In genomic region chr15:52658955-52659354, GRCh38 we compare ENCODE assay signal across 8 cellular contexts. TPM values are rescaled to one million over a fixed set of nuclear protein-coding genes. Genes with fewer than 3 reads are reported as not detected.
DNase-seq lines count a peak whose midpoint lies in the region; ATAC-seq, FAIRE-seq and TF ChIP-seq lines count a peak whose summit lies in the region.

No MANE protein-coding gene starts in this region.

- peak; percentile 85 for ATAC-seq in GM21360 (IDR thresholded peaks at IDR 0.05; ENCODE audit: unreplicated experiment)
- ATAC-seq in HG03442 (IDR thresholded peaks at IDR 0.05; ENCODE audit: unreplicated experiment) = peak; percentile 92
- ATAC-seq in activated naive CD8-positive, alpha-beta T cell treated with anti-CD3 and anti-CD28 coated beads, Interleukin-2, amount 10 ng/mL, durations not matched to agents 7 days and 5 days (ENCODE audit: low read depth) = peak; percentile 65
- ATAC-seq in left ventricle myocardium superior = no peak
- no peak for ATAC-seq in left cardiac atrium

- POLR2A ChIA-PET in activated naive CD8-positive, alpha-beta T cell treated with anti-CD3 and anti-CD28 coated beads, Interleukin-2, amount 10 ng/mL, durations not matched to agents 7 days and 5 days (lab: Charles Lee) = interaction anchor here (0.6 to 1.1 kb wide), 2 partner anchors 17 to 20 kb away, joined by 3 read pairs; partner anchors contain the start of gene ATOSA

- DNase-seq in GM12891 (ENCODE audit: insufficient read length, low spot score) (no peak), C1 segment of cervical spinal cord (lab: John Stamatoyannopoulos, UW) (no peak), NCI-H748 (lab: John Stamatoyannopoulos, UW; ENCODE audit: unreplicated experiment) (no peak), left ventricle myocardium superior (no peak), left cardiac atrium (no peak)
- DNase-seq in activated naive CD8-positive, alpha-beta T cell treated with anti-CD3 and anti-CD28 coated beads, Interleukin-2, amount 10 ng/mL, durations not matched to agents 7 days and 5 days = no peak

- TF ChIP-seq POLR2A in GM12891 (IDR thresholded peaks at IDR 0.05; ENCODE audit: low read depth, low read length) = no peak

- H3K4me1 Mint-ChIP-seq in activated naive CD8-positive, alpha-beta T cell treated with anti-CD3 and anti-CD28 coated beads, Interleukin-2, amount 10 ng/mL, durations not matched to agents 7 days and 5 days = peaks cover 12% of the 10 kb centered on the region

- no peaks in the 10 kb centered on the region for H3K9me3 Mint-ChIP-seq in activated naive CD8-positive, alpha-beta T cell treated with anti-CD3 and anti-CD28 coated beads, Interleukin-2, amount 10 ng/mL, durations not matched to agents 7 days and 5 days

- H3K27me3 Mint-ChIP-seq in activated naive CD8-positive, alpha-beta T cell treated with anti-CD3 and anti-CD28 coated beads, Interleukin-2, amount 10 ng/mL, durations not matched to agents 7 days and 5 days = no peaks in the 10 kb centered on the region

- intact Hi-C loops in left ventricle myocardium superior (cut with micrococcal nuclease) (no loop called here), left cardiac atrium (cut with DNase I) (no loop called here)

- no peak overlapping the region for H3K27ac Mint-ChIP-seq in activated naive CD8-positive, alpha-beta T cell treated with anti-CD3 and anti-CD28 coated beads, Interleukin-2, amount 10 ng/mL, durations not matched to agents 7 days and 5 days

- FAIRE-seq in GM12891 (lab: Jason Lieb, UNC) = peak; percentile 65

- H3K36me3 Mint-ChIP-seq in activated naive CD8-positive, alpha-beta T cell treated with anti-CD3 and anti-CD28 coated beads, Interleukin-2, amount 10 ng/mL, durations not matched to agents 7 days and 5 days = peaks cover 32% of the 10 kb centered on the region

- H3K4me3 Mint-ChIP-seq in activated naive CD8-positive, alpha-beta T cell treated with anti-CD3 and anti-CD28 coated beads, Interleukin-2, amount 10 ng/mL, durations not matched to agents 7 days and 5 days = no peak overlapping the region

TF ChIP-seq in GM12891, 5 proteins besides CTCF, POLR2A, EP300 and RAD21:
- 0 out of 2 replicates have a peak, but pooled peaks have one; percentile 21 for TF ChIP-seq POU2F2 (IDR thresholded peaks at IDR 0.05; ENCODE audit: low read depth, low read length)
- no peak for TF ChIP-seq SPI1 (IDR thresholded peaks at IDR 0.05; ENCODE audit: low read depth, low read length)
- TF ChIP-seq POLR2AphosphoS5 (IDR thresholded peaks at IDR 0.05; ENCODE audit: low read depth, low read length) = no peak
- TF ChIP-seq PAX5 (IDR thresholded peaks at IDR 0.05; ENCODE audit: insufficient read depth, low read length, severe bottlenecking) = no peak

RNA-seq across cellular contexts. Expression of gene ATOSA, which starts 20.2 kb away (rescaled TPM):
- 7.9 TPM for polyA plus RNA-seq in GM12891 (2012; ENCODE audit: low read depth, missing spikeins)
- 10 to 100 TPM; 60.5 to 65.1 TPM for total RNA-seq in activated naive CD8-positive, alpha-beta T cell treated with anti-CD3 and anti-CD28 coated beads, Interleukin-2, amount 10 ng/mL, durations not matched to agents 7 days and 5 days
- total RNA-seq in left ventricle myocardium superior (27.5 TPM), left cardiac atrium (10 to 100 TPM; 24.9 to 27.6 TPM)

Comparison
In these comparisons a context has a peak if more than half of its experiments do, and no peak if none do; other contexts are left out.
1. ATAC-seq: peak in GM21360 (single experiment), HG03442 (single experiment) and activated naive CD8-positive, alpha-beta T cell treated with anti-CD3 and anti-CD28 coated beads, Interleukin-2, amount 10 ng/mL, durations not matched to agents 7 days and 5 days (single experiment); none in left ventricle myocardium superior (single experiment) and left cardiac atrium (0 of 2).